ENCODE assay signal across 21 cellular contexts in the genomic region with DNA sequence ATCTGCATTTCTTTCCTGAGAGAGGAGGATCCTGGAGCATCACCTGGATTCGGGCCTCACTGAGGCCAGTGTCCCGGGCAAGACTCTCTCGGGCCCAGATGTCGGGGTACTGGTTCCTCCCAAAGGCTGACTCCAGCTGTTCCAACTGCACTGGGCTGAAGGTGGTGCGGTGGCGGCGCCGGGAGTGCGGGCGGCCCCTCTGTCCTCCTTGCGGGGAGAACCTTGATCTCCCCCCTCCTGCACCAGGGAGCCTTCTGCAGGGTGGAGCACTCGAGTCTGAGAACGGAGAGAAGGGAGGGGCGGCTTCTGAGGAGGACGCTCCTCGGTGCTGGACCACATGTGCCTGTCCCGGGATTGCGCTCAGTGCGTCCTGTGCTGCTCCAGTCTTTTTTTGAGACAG. TPM values are rescaled to one million over a fixed set of nuclear protein-coding genes. Genes with fewer than 3 reads are reported as not detected.
DNase-seq lines count a peak whose midpoint lies in the region; TF ChIP-seq lines count a peak whose summit lies in the region.
"Had no signal": no experiment of that assay in that cellular context is flagged by ENCODE, and none has a peak within 500 bp of the region (broad histone marks: within the 10 kb centered on the region; RNA-seq: fewer than 3 reads in every experiment).

No MANE protein-coding gene starts in this region.

- H3K4me1 ChIP-seq in Karpas-422 (ENCODE audit: low read length): no peaks in the 10 kb centered on the region
- H3K4me1 ChIP-seq in osteoblast (ENCODE audit: insufficient read depth, low read length): no peaks in the 10 kb centered on the region
- H3K4me1 ChIP-seq in Caco-2: no peaks in the 10 kb centered on the region
- H3K4me1 ChIP-seq: A549; BE2C; BLaER1 treated with 17β-estradiol and CSF1 and Interleukin-3, amounts not matched to agents 10 nM and 100 nM had no signal

- H4K20me1 ChIP-seq in Karpas-422 (ENCODE audit: insufficient read depth, low read depth, low read length) (no peaks in the 10 kb centered on the region), osteoblast (ENCODE audit: insufficient read depth, low read length) (no peaks in the 10 kb centered on the region)
- H4K20me1 ChIP-seq: BLaER1 treated with 17β-estradiol and CSF1 and Interleukin-3, amounts not matched to agents 10 nM and 100 nM had no signal

- intact Hi-C loops in activated CD4-positive, alpha-beta T cell treated with anti-CD3 and anti-CD28 coated beads, Interleukin-2, amount 10 ng/mL, durations not matched to agents 24 days and 14 days (cut with micrococcal nuclease): no loop called here
- intact Hi-C loops in Calu3 (cut with micrococcal nuclease; ENCODE audit: unreplicated experiment): no loop called here
- intact Hi-C loops in Caco-2 (cut with micrococcal nuclease; ENCODE audit: unreplicated experiment): no loop called here

- H3K27ac ChIP-seq in Karpas-422 (ENCODE audit: low read length): no peak overlapping the region
- no peak overlapping the region for H3K27ac ChIP-seq in osteoblast (ENCODE audit: low read depth, low read length)
- H3K27ac ChIP-seq: 22Rv1; A549; BLaER1 treated with 17β-estradiol and CSF1 and Interleukin-3, amounts not matched to agents 10 nM and 100 nM; GM23248 had no signal

- no peak overlapping the region for H3K4me2 ChIP-seq in Karpas-422 (ENCODE audit: low read depth, low read length, poor library complexity, severe bottlenecking)
- H3K4me2 ChIP-seq in osteoblast (ENCODE audit: insufficient read depth, low read length): no peak overlapping the region
- H3K4me2 ChIP-seq: A549; BLaER1 treated with 17β-estradiol and CSF1 and Interleukin-3, amounts not matched to agents 10 nM and 100 nM had no signal

- CTCF ChIA-PET in Calu3 (lab: Charles Lee): no interaction called here
- CTCF ChIA-PET in Caco-2 (lab: Charles Lee): no interaction called here

- H3K9ac ChIP-seq in Karpas-422 (ENCODE audit: low read length): no peak overlapping the region
- H3K9ac ChIP-seq: BLaER1 treated with 17β-estradiol and CSF1 and Interleukin-3, amounts not matched to agents 10 nM and 100 nM; GM23248 had no signal

- no peaks in the 10 kb centered on the region for H3K79me2 ChIP-seq in Karpas-422 (ENCODE audit: low read length)
- H3K79me2 ChIP-seq in osteoblast (ENCODE audit: insufficient read depth, low read length): no peaks in the 10 kb centered on the region

- no peak overlapping the region for H3K27ac Mint-ChIP-seq in activated CD4-positive, alpha-beta T cell treated with anti-CD3 and anti-CD28 coated beads, Interleukin-2, amount 10 ng/mL, durations not matched to agents 24 days and 14 days
- H3K27ac Mint-ChIP-seq in Calu3 (ENCODE audit: unreplicated experiment) (no peak overlapping the region), Caco-2 (ENCODE audit: unreplicated experiment) (no peak overlapping the region)
- H3K27ac Mint-ChIP-seq: CD14-positive monocyte; CD4-positive, alpha-beta T cell; CD8-positive, alpha-beta memory T cell had no signal

- no peaks in the 10 kb centered on the region for H3K9me2 ChIP-seq in Karpas-422 (replicated peaks; ENCODE audit: insufficient read depth, low read length)

- H3K27me3 Mint-ChIP-seq in activated CD4-positive, alpha-beta T cell treated with anti-CD3 and anti-CD28 coated beads, Interleukin-2, amount 10 ng/mL, durations not matched to agents 24 days and 14 days: peaks cover 17% of the 10 kb centered on the region
- H3K27me3 Mint-ChIP-seq in Calu3 (ENCODE audit: unreplicated experiment) (peaks cover 24% of the 10 kb centered on the region), Caco-2 (ENCODE audit: insufficient read depth, unreplicated experiment) (peaks cover 34% of the 10 kb centered on the region)

- no peaks in the 10 kb centered on the region for H3K9me3 Mint-ChIP-seq in activated CD4-positive, alpha-beta T cell treated with anti-CD3 and anti-CD28 coated beads, Interleukin-2, amount 10 ng/mL, durations not matched to agents 24 days and 14 days
- no peaks in the 10 kb centered on the region for H3K9me3 Mint-ChIP-seq in Calu3 (ENCODE audit: low read depth, unreplicated experiment)
- H3K9me3 Mint-ChIP-seq in Caco-2 (ENCODE audit: unreplicated experiment): no peaks in the 10 kb centered on the region
- H3K9me3 Mint-ChIP-seq: CD4-positive, alpha-beta T cell had no signal

- H3K27me3 ChIP-seq in Karpas-422 (ENCODE audit: low read length) (no peaks in the 10 kb centered on the region), osteoblast (ENCODE audit: insufficient read depth, low read length) (peaks cover 7% of the 10 kb centered on the region), Caco-2 (replicated peaks; ENCODE audit: control insufficient read depth, insufficient read depth, low read length) (no peaks in the 10 kb centered on the region; the same call in 1 of the 2 replicates)
- H3K27me3 ChIP-seq: BLaER1 treated with 17β-estradiol and CSF1 and Interleukin-3, amounts not matched to agents 10 nM and 100 nM had no signal

- no peaks in the 10 kb centered on the region for H3K9me3 ChIP-seq in Karpas-422 (ENCODE audit: low read length)
- no peaks in the 10 kb centered on the region for H3K9me3 ChIP-seq in osteoblast (ENCODE audit: low read depth, low read length)
- no peaks in the 10 kb centered on the region for H3K9me3 ChIP-seq in Caco-2
- H3K9me3 ChIP-seq: A549; BE2C; BLaER1 treated with 17β-estradiol and CSF1 and Interleukin-3, amounts not matched to agents 10 nM and 100 nM had no signal

- H3K36me3 Mint-ChIP-seq in activated CD4-positive, alpha-beta T cell treated with anti-CD3 and anti-CD28 coated beads, Interleukin-2, amount 10 ng/mL, durations not matched to agents 24 days and 14 days (ENCODE audit: low read depth): no peaks in the 10 kb centered on the region
- H3K36me3 Mint-ChIP-seq in Calu3 (ENCODE audit: insufficient read depth, unreplicated experiment) (no peaks in the 10 kb centered on the region), Caco-2 (ENCODE audit: insufficient read depth, unreplicated experiment) (no peaks in the 10 kb centered on the region)
- H3K36me3 Mint-ChIP-seq: CD14-positive monocyte; CD8-positive, alpha-beta memory T cell had no signal

- no peak for TF ChIP-seq CTCF in osteoblast (IDR thresholded peaks at IDR 0.05; ENCODE audit: extremely low read depth, low read depth, low read length)
- no peak for TF ChIP-seq CTCF in Calu3 (IDR thresholded peaks at IDR 0.05; ENCODE audit: unreplicated experiment)
- TF ChIP-seq CTCF in Caco-2 (IDR thresholded peaks at IDR 0.05; ENCODE audit: insufficient read depth in 1 of 2, low read depth in 1 of 2, low read length in 1 of 2, severe bottlenecking in 1 of 2, unreplicated experiment in 1 of 2): no peak

- no peak overlapping the region for H2AFZ ChIP-seq in Karpas-422 (ENCODE audit: low read length)
- H2AFZ ChIP-seq in osteoblast (ENCODE audit: low read length): no peak overlapping the region
- H2AFZ ChIP-seq: GM23248 had no signal

- no peak overlapping the region for H3K4me3 Mint-ChIP-seq in activated CD4-positive, alpha-beta T cell treated with anti-CD3 and anti-CD28 coated beads, Interleukin-2, amount 10 ng/mL, durations not matched to agents 24 days and 14 days
- H3K4me3 Mint-ChIP-seq in Calu3 (ENCODE audit: low read depth, unreplicated experiment) (no peak overlapping the region), Caco-2 (ENCODE audit: unreplicated experiment) (no peak overlapping the region)
- H3K4me3 Mint-ChIP-seq: CD14-positive monocyte; CD4-positive, alpha-beta T cell; CD8-positive, alpha-beta memory T cell; H9 had no signal

- H3K36me3 ChIP-seq in Karpas-422 (ENCODE audit: insufficient read depth, low read length) (no peaks in the 10 kb centered on the region), osteoblast (ENCODE audit: insufficient read depth, low read length) (no peaks in the 10 kb centered on the region), Caco-2 (ENCODE audit: control insufficient read depth, insufficient read depth, low read length) (no peaks in the 10 kb centered on the region)
- H3K36me3 ChIP-seq: BE2C; BLaER1 treated with 17β-estradiol and CSF1 and Interleukin-3, amounts not matched to agents 10 nM and 100 nM had no signal

- BruUV-seq in Calu3 (replicated peaks; lab: Mats Ljungman, UMichigan) (no TSS peak), Caco-2 (replicated peaks; lab: Mats Ljungman, UMichigan) (no TSS peak)

- DNase-seq in activated CD4-positive, alpha-beta T cell treated with anti-CD3 and anti-CD28 coated beads, Interleukin-2, amount 10 ng/mL, durations not matched to agents 24 days and 14 days: peak; percentile 37
- DNase-seq in activated CD4-positive, alpha-beta T cell treated with anti-CD3 and anti-CD28 coated beads, Interleukin-2, amount 50 U/mL, for 4 hours: no peak
- DNase-seq in Karpas-422 (peak; percentile 2), osteoblast (ENCODE audit: insufficient read length, low spot score, missing footprints) (peak; percentile 62), Calu3 (no peak), Caco-2 (no peak)
- no peak for DNase-seq in central memory CD4-positive, alpha-beta T cell
- DNase-seq: ACHN; AML-193; BE2C; CD4-positive, alpha-beta T cell; CD8-positive, alpha-beta memory T cell; DMS153; DND-41; GM23248; H9 had no signal

- H3K4me3 ChIP-seq in Karpas-422 (ENCODE audit: low read length): no peak overlapping the region
- H3K4me3 ChIP-seq in osteoblast (ENCODE audit: insufficient read depth, low read length): no peak overlapping the region
- H3K4me3 ChIP-seq in Caco-2 (ENCODE audit: low read depth, low read length): no peak overlapping the region
- H3K4me3 ChIP-seq: A549; BLaER1 treated with 17β-estradiol and CSF1 and Interleukin-3, amounts not matched to agents 10 nM and 100 nM; GM23248 had no signal

- no peaks in the 10 kb centered on the region for H3K4me1 Mint-ChIP-seq in activated CD4-positive, alpha-beta T cell treated with anti-CD3 and anti-CD28 coated beads, Interleukin-2, amount 10 ng/mL, durations not matched to agents 24 days and 14 days
- H3K4me1 Mint-ChIP-seq in Calu3 (ENCODE audit: low read depth, unreplicated experiment): no peaks in the 10 kb centered on the region
- H3K4me1 Mint-ChIP-seq in Caco-2 (ENCODE audit: low read depth, unreplicated experiment): no peaks in the 10 kb centered on the region
- H3K4me1 Mint-ChIP-seq: CD14-positive monocyte had no signal

- POLR2A ChIA-PET in Caco-2 (lab: Charles Lee): no interaction called here

RNA-seq across cellular contexts. Expression of gene PROP1, which starts 2.0 kb away (rescaled TPM):
- total RNA-seq in activated CD4-positive, alpha-beta T cell treated with anti-CD3 and anti-CD28 coated beads, Interleukin-2, amount 10 ng/mL, durations not matched to agents 24 days and 14 days: not detected in 2 replicates
- total RNA-seq in Karpas-422 (2014; rRNA removed; shearing (Covaris generic); ENCODE audit: low replicate concordance): not detected in 2 replicates
- total RNA-seq in osteoblast (not detected in 2 replicates), Calu3 (2022) (not detected in 2 replicates), Caco-2 (2022) (not detected in 2 replicates)
- total RNA-seq: CD4-positive, alpha-beta T cell; CD8-positive, alpha-beta memory T cell; GM23248; H1; H9 had no signal

Comparison
In these comparisons a context has a peak if more than half of its experiments do, and no peak if none do; other contexts are left out.
1. DNase-seq: peak in activated CD4-positive, alpha-beta T cell treated with anti-CD3 and anti-CD28 coated beads, Interleukin-2, amount 10 ng/mL, durations not matched to agents 24 days and 14 days (single experiment), Karpas-422 (single experiment) and osteoblast (single experiment); none in activated CD4-positive, alpha-beta T cell treated with anti-CD3 and anti-CD28 coated beads, Interleukin-2, amount 50 U/mL, for 4 hours (0 of 2), Calu3 (single experiment), Caco-2 (0 of 2) and central memory CD4-positive, alpha-beta T cell (single experiment).